ENCODE assay signal across 18 cellular contexts in genomic region chrX:20639115-20639514, GRCh38.
DNase-seq lines count a peak whose midpoint lies in the region; ATAC-seq, FAIRE-seq and TF ChIP-seq lines count a peak whose summit lies in the region.
"Had no signal": no experiment of that assay in that cellular context is flagged by ENCODE, and none has a peak within 500 bp of the region (broad histone marks: within the 10 kb centered on the region; RNA-seq: fewer than 3 reads in every experiment).

No MANE protein-coding gene starts in this region.

- H3K36me3 Mint-ChIP-seq in T-helper 2 cell treated with Interferon-gamma antibody and Interleukin-4, amounts not matched to agents 5 μg/mL and 100 μg/mL, for 36 hours (ENCODE audit: low read depth) = no peaks in the 10 kb centered on the region
- H3K36me3 Mint-ChIP-seq: CD4-positive, CD25-positive, alpha-beta regulatory T cell; CD8-positive, alpha-beta memory T cell had no signal

- H3K9me3 Mint-ChIP-seq in T-helper 2 cell treated with Interferon-gamma antibody and Interleukin-4, amounts not matched to agents 5 μg/mL and 100 μg/mL, for 36 hours = no peaks in the 10 kb centered on the region

- DNase-seq in H7 (peak; percentile 0), bronchial epithelial cell (ENCODE audit: low read depth) (no peak), kidney (peak; percentile 20)
- DNase-seq in T-helper 2 cell treated with Interferon-gamma antibody and Interleukin-4, amounts not matched to agents 5 μg/mL and 100 μg/mL, for 36 hours (ENCODE audit: low spot score) = no peak
- DNase-seq: BE2C; C1 segment of cervical spinal cord; CD4-positive, CD25-positive, alpha-beta regulatory T cell; CD8-positive, alpha-beta memory T cell; DMS 273 treated with DMSO at 0.1 percent for 48 hours; DMS53; DND-41; EL; GDM1; GOT3; KG1 had no signal

- intact Hi-C loops in kidney (cut with DNase I) = no loop called here

- H3K27ac Mint-ChIP-seq in T-helper 2 cell treated with Interferon-gamma antibody and Interleukin-4, amounts not matched to agents 5 μg/mL and 100 μg/mL, for 36 hours = no peak overlapping the region
- H3K27ac Mint-ChIP-seq: CD4-positive, CD25-positive, alpha-beta regulatory T cell; CD8-positive, alpha-beta memory T cell had no signal

- ATAC-seq in GM21390 (IDR thresholded peaks at IDR 0.05; ENCODE audit: unreplicated experiment) = no peak
- ATAC-seq in HG02885 (IDR thresholded peaks at IDR 0.05; ENCODE audit: poor library complexity, unreplicated experiment) = no peak

- TF ChIP-seq CTCF in bronchial epithelial cell (IDR thresholded peaks at IDR 0.05; ENCODE audit: insufficient read depth, low read length, severe bottlenecking) (no peak), kidney (IDR thresholded peaks at IDR 0.05; ENCODE audit: borderline replicate concordance, extremely low read depth, insufficient read depth) (no peak)

- no peaks in the 10 kb centered on the region for H3K4me1 Mint-ChIP-seq in T-helper 2 cell treated with Interferon-gamma antibody and Interleukin-4, amounts not matched to agents 5 μg/mL and 100 μg/mL, for 36 hours (ENCODE audit: low read depth)
- H3K4me1 Mint-ChIP-seq: CD4-positive, CD25-positive, alpha-beta regulatory T cell; CD8-positive, alpha-beta memory T cell had no signal

- no peaks in the 10 kb centered on the region for H3K9me3 ChIP-seq in kidney (ENCODE audit: control insufficient read depth in 1 of 2, low read length in 2 of 2)
- H3K9me3 ChIP-seq: BE2C, HAP-1 had no signal

- H3K27ac ChIP-seq in kidney (ENCODE audit: low read depth in 2 of 2, low read length in 2 of 2) = no peak overlapping the region

- FAIRE-seq in bronchial epithelial cell (lab: Jason Lieb, UNC) (peak; percentile 66), kidney (lab: Jason Lieb, UNC) (no peak)

- H3K27me3 ChIP-seq in H7 (ENCODE audit: control insufficient read depth, insufficient read depth, low read length) = no peaks in the 10 kb centered on the region
- no peaks in the 10 kb centered on the region for H3K27me3 ChIP-seq in bronchial epithelial cell (ENCODE audit: control insufficient read depth, insufficient read depth, low read length)
- H3K27me3 ChIP-seq: BE2C had no signal

- no peak overlapping the region for H3K9ac ChIP-seq in kidney (ENCODE audit: low read length in 2 of 2)

- no peaks in the 10 kb centered on the region for H3K27me3 Mint-ChIP-seq in T-helper 2 cell treated with Interferon-gamma antibody and Interleukin-4, amounts not matched to agents 5 μg/mL and 100 μg/mL, for 36 hours (ENCODE audit: low read depth)

- H3K4me3 ChIP-seq in H7 (ENCODE audit: insufficient read depth, low read depth, low read length) (no peak overlapping the region), bronchial epithelial cell (ENCODE audit: low read depth, low read length) (no peak overlapping the region), kidney (ENCODE audit: low read length in 2 of 2) (no peak overlapping the region)
- H3K4me3 ChIP-seq: HAP-1 had no signal

- no peak overlapping the region for H3K4me3 Mint-ChIP-seq in T-helper 2 cell treated with Interferon-gamma antibody and Interleukin-4, amounts not matched to agents 5 μg/mL and 100 μg/mL, for 36 hours
- H3K4me3 Mint-ChIP-seq: CD4-positive, CD25-positive, alpha-beta regulatory T cell; CD8-positive, alpha-beta memory T cell had no signal

- H3K36me3 ChIP-seq in H7 (replicated peaks; ENCODE audit: control insufficient read depth, insufficient read depth, low read length) (no peaks in the 10 kb centered on the region), bronchial epithelial cell (ENCODE audit: control insufficient read depth, insufficient read depth, low read length) (no peaks in the 10 kb centered on the region), kidney (ENCODE audit: control insufficient read depth in 1 of 2, insufficient read depth in 2 of 2, low read length in 2 of 2) (no peaks in the 10 kb centered on the region)
- H3K36me3 ChIP-seq: BE2C, HAP-1 had no signal

- H3K4me1 ChIP-seq in kidney (ENCODE audit: control insufficient read depth in 1 of 2, insufficient read depth in 1 of 2, low read depth in 1 of 2, low read length in 2 of 2) = no peaks in the 10 kb centered on the region
- H3K4me1 ChIP-seq: BE2C, HAP-1 had no signal

Comparison
In these comparisons a context has a peak if more than half of its experiments do, and no peak if none do; other contexts are left out.
1. DNase-seq: peak in H7 (single experiment) and kidney (single experiment); none in bronchial epithelial cell (single experiment) and T-helper 2 cell treated with Interferon-gamma antibody and Interleukin-4, amounts not matched to agents 5 μg/mL and 100 μg/mL, for 36 hours (single experiment).